13 cellular contexts compared by ENCODE assay signal in the genomic region with DNA sequence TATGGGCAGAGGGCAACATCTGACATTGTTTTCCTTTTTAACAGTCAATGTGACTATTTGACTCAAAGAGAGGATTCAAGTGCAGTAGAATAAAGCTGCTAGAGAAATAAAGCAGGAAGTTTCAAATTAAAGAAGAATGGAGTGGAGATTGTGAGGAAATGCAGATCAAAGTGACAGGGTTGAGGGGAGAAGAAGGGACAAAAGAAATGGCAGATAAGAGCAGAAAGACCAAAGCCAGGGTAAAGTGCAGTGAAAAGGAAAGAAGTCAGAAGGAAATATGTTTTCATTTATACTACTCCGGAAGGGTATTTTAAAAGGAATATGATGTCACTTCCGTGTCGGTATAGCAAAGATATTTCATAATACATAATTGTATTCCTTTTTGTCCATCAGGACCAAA.
"Had no signal": no experiment of that assay in that cellular context is flagged by ENCODE, and none has a peak within 500 bp of the region (broad histone marks: within the 10 kb centered on the region; RNA-seq: fewer than 3 reads in every experiment).

No MANE protein-coding gene starts in this region.

- H3K4me1 ChIP-seq: tibial artery had no signal

- H3K27me3 ChIP-seq: cardiac muscle cell, hepatocyte, neutrophil, tibial artery had no signal

- H3K27ac Mint-ChIP-seq: activated B cell treated with CpG ODN at 0.5 μM for 24 hours; activated CD4-positive, alpha-beta T cell treated with anti-CD3 and anti-CD28 coated beads, Interleukin-2, amount 10 ng/mL, durations not matched to agents 7 days and 5 days had no signal

- H3K4me2 ChIP-seq: hepatocyte had no signal

- DNase-seq: activated B cell treated with CpG ODN at 0.5 μM for 24 hours; activated CD4-positive, alpha-beta T cell treated with anti-CD3 and anti-CD28 coated beads, Interleukin-2, amount 10 ng/mL, durations not matched to agents 7 days and 5 days; activated CD8-positive, alpha-beta memory T cell treated with anti-CD3 and anti-CD28 coated beads for 24 hours; activated effector memory CD4-positive, alpha-beta T cell treated with anti-CD3 and anti-CD28 coated beads, Interleukin-2, amount 50 U/mL, for 16 hours; effector CD4-positive, alpha-beta T cell; posterior cingulate gyrus; small intestine; tibial artery had no signal

- H3K27ac ChIP-seq: cardiac muscle cell, coronary artery, epithelial cell of prostate, hepatocyte, neutrophil, tibial artery had no signal

- H3K79me2 ChIP-seq: hepatocyte had no signal

- H3K4me3 ChIP-seq: cardiac muscle cell, coronary artery, hepatocyte, tibial artery had no signal

- H3K4me3 Mint-ChIP-seq: activated B cell treated with CpG ODN at 0.5 μM for 24 hours; activated CD4-positive, alpha-beta T cell treated with anti-CD3 and anti-CD28 coated beads, Interleukin-2, amount 10 ng/mL, durations not matched to agents 7 days and 5 days had no signal

- H2AFZ ChIP-seq: hepatocyte had no signal
